In the genomic region with DNA sequence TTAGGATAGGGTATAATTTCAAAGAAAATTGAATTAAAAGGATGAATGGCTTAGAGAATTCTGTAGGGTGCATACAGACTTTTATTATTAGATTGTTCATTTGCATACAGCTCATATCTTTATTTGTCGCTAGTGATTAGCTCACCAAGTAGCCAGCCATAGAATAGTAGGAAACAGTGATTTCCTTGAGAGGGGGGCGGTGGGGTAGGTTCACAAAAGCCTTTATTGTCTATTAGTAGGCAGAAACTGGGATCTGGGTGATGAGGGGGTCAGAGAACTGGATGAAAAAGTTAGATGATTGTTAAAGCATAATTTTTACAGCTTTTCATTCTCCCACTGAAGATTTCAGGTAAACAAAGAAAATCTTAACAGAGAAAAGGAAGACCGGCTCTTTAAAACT, we compare ENCODE assay signal across 29 cellular contexts.
"Had no signal": no experiment of that assay in that cellular context is flagged by ENCODE, and none has a peak within 500 bp of the region (broad histone marks: within the 10 kb centered on the region; RNA-seq: fewer than 3 reads in every experiment).

No MANE protein-coding gene starts in this region.

- ATAC-seq: left colon; left lung; lower lobe of right lung; natural killer cell; right cardiac atrium; sciatic nerve; stimulated activated naive B cell treated with anti-CD40 and anti-IgM and Interleukin-4, amounts not matched to agents 10 μg/mL and 1 μg/mL and 100 μg/mL, for 72 hours; stimulated activated naive CD8-positive, alpha-beta T cell treated with anti-CD3 and anti-CD28 coated beads, Interleukin-15, Interleukin-2, amounts not matched to agents 100 U/mL and 50 U/mL, for 24 hours had no signal

- DNase-seq: hypothalamus; immature natural killer cell; kidney; left colon; left lung; lower lobe of right lung; mammary epithelial cell; mesenchymal stem cell; natural killer cell; nephron progenitor cell; occipital lobe; retina; right cardiac atrium; stimulated activated CD4-positive, alpha-beta T cell treated with anti-CD3 and anti-CD28 coated beads, Interleukin-12 subunit alpha, Interleukin-12 subunit beta, amount 100 ng/mL, for 4 hours; stimulated activated CD4-positive, alpha-beta T cell treated with anti-CD3 and anti-CD28 coated beads, Interleukin-15, amount 100 ng/mL, for 24 hours; stimulated activated CD4-positive, alpha-beta T cell treated with anti-CD3 and anti-CD28 coated beads, Interleukin-2, amount 100 ng/mL, for 24 hours; stimulated activated CD4-positive, alpha-beta T cell treated with anti-CD3 and anti-CD28 coated beads, Interleukin-4, amount 100 ng/mL, for 1 hour; stimulated activated naive B cell treated with anti-CD40 and anti-IgM and Interleukin-4, amounts not matched to agents 10 μg/mL and 1 μg/mL and 100 μg/mL, for 72 hours; stimulated activated naive CD8-positive, alpha-beta T cell treated with anti-CD3 and anti-CD28 coated beads, Interleukin-15, Interleukin-2, amounts not matched to agents 100 U/mL and 50 U/mL, for 24 hours; stomach; testis; thyroid gland; transverse colon; upper lobe of left lung had no signal

- H3K27ac ChIP-seq: left lung, lower lobe of right lung, neural progenitor cell, neutrophil, skin epidermis, stomach, testis, thyroid gland, transverse colon, upper lobe of left lung, vagina had no signal

- H3K4me3 ChIP-seq: left lung, lower lobe of right lung, neural progenitor cell, skin epidermis, stomach, testis, thyroid gland, transverse colon, upper lobe of left lung, vagina had no signal
